ENCODE assay signal across 29 cellular contexts in genomic region chr18:48754559-48754958, GRCh38.
"Had no signal": no experiment of that assay in that cellular context is flagged by ENCODE, and none has a peak within 500 bp of the region (broad histone marks: within the 10 kb centered on the region; RNA-seq: fewer than 3 reads in every experiment).

No MANE protein-coding gene starts in this region.

- FAIRE-seq: colon, endometrium had no signal

- H3K27ac ChIP-seq: epithelial cell of prostate, esophagus squamous epithelium, left lung, neutrophil, stomach, suprapubic skin, upper lobe of right lung had no signal

- H3K4me1 Mint-ChIP-seq: activated CD4-positive, alpha-beta T cell treated with anti-CD3 and anti-CD28 coated beads for 36 hours; central memory CD8-positive, alpha-beta T cell had no signal

- H3K27me3 ChIP-seq: esophagus squamous epithelium, heart right ventricle, left lung, neutrophil, stomach, suprapubic skin, tibial artery, upper lobe of right lung had no signal

- H3K9me3 ChIP-seq: esophagus squamous epithelium, left lung, neutrophil, stomach, suprapubic skin, tibial artery, upper lobe of right lung had no signal

- H3K4me3 Mint-ChIP-seq: activated B cell treated with CpG ODN at 0.5 μM for 24 hours; activated CD4-positive, alpha-beta T cell treated with anti-CD3 and anti-CD28 coated beads for 36 hours; activated CD8-positive, alpha-beta memory T cell treated with anti-CD3 and anti-CD28 coated beads, Interleukin-2, amount 10 ng/mL, durations not matched to agents 7 days and 5 days; activated CD8-positive, alpha-beta T cell treated with anti-CD3 and anti-CD28 coated beads, Interleukin-2, amount 10 ng/mL, durations not matched to agents 7 days and 5 days; activated T-cell treated with anti-CD3 and anti-CD28 coated beads, Interleukin-2, amount 50 U/mL, for 72 hours; central memory CD8-positive, alpha-beta T cell; mesothelial cell of epicardium; naive B cell; nephron progenitor cell; T-helper 2 cell treated with Interferon-gamma antibody and Interleukin-4, amounts not matched to agents 5 μg/mL and 100 μg/mL, for 36 hours had no signal

- H3K9me3 Mint-ChIP-seq: activated B cell treated with CpG ODN at 0.5 μM for 24 hours; activated naive CD4-positive, alpha-beta T cell treated with anti-CD3 and anti-CD28 coated beads, Interleukin-2, amount 50 U/mL, for 72 hours; activated T-cell treated with anti-CD3 and anti-CD28 coated beads, Interleukin-2, amount 50 U/mL, for 72 hours; central memory CD8-positive, alpha-beta T cell; T-helper 2 cell treated with Interferon-gamma antibody and Interleukin-4, amounts not matched to agents 5 μg/mL and 100 μg/mL, for 36 hours had no signal

- H3K4me1 ChIP-seq: left lung had no signal

- H3K4me3 ChIP-seq: esophagus squamous epithelium, heart right ventricle, left lung, skin epidermis, stomach, suprapubic skin, tibial artery, upper lobe of right lung had no signal

- H3K27ac Mint-ChIP-seq: activated B cell treated with CpG ODN at 0.5 μM for 24 hours; activated CD4-positive, alpha-beta T cell treated with anti-CD3 and anti-CD28 coated beads for 36 hours; activated CD8-positive, alpha-beta memory T cell treated with anti-CD3 and anti-CD28 coated beads, Interleukin-2, amount 10 ng/mL, durations not matched to agents 7 days and 5 days; activated CD8-positive, alpha-beta T cell treated with anti-CD3 and anti-CD28 coated beads, Interleukin-2, amount 10 ng/mL, durations not matched to agents 7 days and 5 days; activated naive CD4-positive, alpha-beta T cell treated with anti-CD3 and anti-CD28 coated beads, Interleukin-2, amount 50 U/mL, for 72 hours; activated T-cell treated with anti-CD3 and anti-CD28 coated beads, Interleukin-2, amount 50 U/mL, for 72 hours; mesothelial cell of epicardium; naive B cell; T-helper 2 cell treated with Interferon-gamma antibody and Interleukin-4, amounts not matched to agents 5 μg/mL and 100 μg/mL, for 36 hours had no signal

- ATAC-seq: activated CD4-positive, alpha-beta T cell treated with anti-CD3 and anti-CD28 coated beads for 36 hours; activated CD8-positive, alpha-beta memory T cell treated with anti-CD3 and anti-CD28 coated beads, Interleukin-2, amount 10 ng/mL, durations not matched to agents 7 days and 5 days; activated CD8-positive, alpha-beta T cell treated with anti-CD3 and anti-CD28 coated beads, Interleukin-2, amount 10 ng/mL, durations not matched to agents 7 days and 5 days; activated naive CD4-positive, alpha-beta T cell treated with anti-CD3 and anti-CD28 coated beads, Interleukin-2, amount 50 U/mL, for 72 hours; activated T-cell treated with anti-CD3 and anti-CD28 coated beads, Interleukin-2, amount 50 U/mL, for 72 hours; heart right ventricle; left lung; upper lobe of right lung had no signal

- H3K27me3 Mint-ChIP-seq: activated B cell treated with CpG ODN at 0.5 μM for 24 hours; activated CD4-positive, alpha-beta T cell treated with anti-CD3 and anti-CD28 coated beads for 36 hours; activated CD8-positive, alpha-beta memory T cell treated with anti-CD3 and anti-CD28 coated beads, Interleukin-2, amount 10 ng/mL, durations not matched to agents 7 days and 5 days; central memory CD8-positive, alpha-beta T cell; naive B cell had no signal

- H3K36me3 ChIP-seq: neutrophil, upper lobe of right lung had no signal

- DNase-seq: activated B cell treated with CpG ODN at 0.5 μM for 24 hours; activated CD4-positive, alpha-beta T cell treated with anti-CD3 and anti-CD28 coated beads for 36 hours; activated CD8-positive, alpha-beta memory T cell treated with anti-CD3 and anti-CD28 coated beads, Interleukin-2, amount 10 ng/mL, durations not matched to agents 7 days and 5 days; activated CD8-positive, alpha-beta T cell treated with anti-CD3 and anti-CD28 coated beads, Interleukin-2, amount 10 ng/mL, durations not matched to agents 7 days and 5 days; activated naive CD4-positive, alpha-beta T cell; activated T-cell treated with anti-CD3 and anti-CD28 coated beads, Interleukin-2, amount 50 U/mL, for 72 hours; effector CD8-positive, alpha-beta T cell; esophagus squamous epithelium; foreskin melanocyte; heart right ventricle; kidney glomerular epithelial cell; naive B cell; nephron progenitor cell; stimulated activated CD4-positive, alpha-beta T cell treated with anti-CD3 and anti-CD28 coated beads, Interleukin-12 subunit alpha, Interleukin-12 subunit beta, amount 100 ng/mL, for 4 hours; stimulated activated CD4-positive, alpha-beta T cell treated with anti-CD3 and anti-CD28 coated beads, Interleukin-4, amount 100 ng/mL, for 1 hour; stomach; tibial artery; upper lobe of right lung had no signal

- H3K36me3 Mint-ChIP-seq: activated CD8-positive, alpha-beta memory T cell treated with anti-CD3 and anti-CD28 coated beads, Interleukin-2, amount 10 ng/mL, durations not matched to agents 7 days and 5 days; activated naive CD4-positive, alpha-beta T cell treated with anti-CD3 and anti-CD28 coated beads, Interleukin-2, amount 50 U/mL, for 72 hours; naive B cell had no signal
